Comparison of ENCODE assay signal across 26 cellular contexts in genomic region chr16:87246269-87247065, GRCh38.
"Had no signal": no experiment of that assay in that cellular context is flagged by ENCODE, and none has a peak within 500 bp of the region (broad histone marks: within the 10 kb centered on the region; RNA-seq: fewer than 3 reads in every experiment).

No MANE protein-coding gene starts in this region.

- H3K4me1 ChIP-seq: colonic mucosa, right atrium auricular region, suprapubic skin, transverse colon, uterus had no signal

- H3K4me3 ChIP-seq: colonic mucosa, right atrium auricular region, skin epidermis, suprapubic skin, transverse colon, uterus had no signal

- H3K4me3 Mint-ChIP-seq: activated CD4-positive, alpha-beta T cell treated with anti-CD3 and anti-CD28 coated beads, Interleukin-2, amount 10 ng/mL, durations not matched to agents 24 days and 14 days; activated CD8-positive, alpha-beta T cell treated with anti-CD3 and anti-CD28 coated beads for 36 hours; activated naive CD8-positive, alpha-beta T cell treated with anti-CD3 and anti-CD28 coated beads, Interleukin-2, amount 50 U/mL, for 24 hours; activated T-cell treated with anti-CD3 and anti-CD28 coated beads, Interleukin-2, amount 50 U/mL, for 24 hours; brain; endodermal cell; mesothelial cell of epicardium; nephron; stimulated activated naive CD8-positive, alpha-beta T cell treated with anti-CD3 and anti-CD28 coated beads, Interleukin-15, Interleukin-2, amounts not matched to agents 100 ng/mL and 50 ng/mL, for 24 hours had no signal

- H3K9me3 ChIP-seq: colonic mucosa, right atrium auricular region, suprapubic skin, transverse colon, uterus had no signal

- H3K27ac Mint-ChIP-seq: activated CD4-positive, alpha-beta T cell treated with anti-CD3 and anti-CD28 coated beads, Interleukin-2, amount 10 ng/mL, durations not matched to agents 24 days and 14 days; activated CD8-positive, alpha-beta T cell treated with anti-CD3 and anti-CD28 coated beads for 36 hours; activated naive CD8-positive, alpha-beta T cell treated with anti-CD3 and anti-CD28 coated beads, Interleukin-2, amount 50 U/mL, for 24 hours; activated T-cell treated with anti-CD3 and anti-CD28 coated beads, Interleukin-2, amount 50 U/mL, for 24 hours; activated T-helper 2 cell treated with anti-CD3 and anti-CD28 coated beads, Interferon-gamma antibody, Interleukin-2, Interleukin-4, amounts not matched to agents 10 μg/mL and 5 μg/mL and 100 μg/mL, durations not matched to agents 14 hours and 24 hours and 36 hours; brain; endodermal cell; mesothelial cell of epicardium; nephron; stimulated activated naive CD8-positive, alpha-beta T cell treated with anti-CD3 and anti-CD28 coated beads, Interleukin-15, Interleukin-2, amounts not matched to agents 100 ng/mL and 50 ng/mL, for 24 hours had no signal

- H3K36me3 Mint-ChIP-seq: brain, mesothelial cell of epicardium had no signal

- H3K27me3 ChIP-seq: colonic mucosa, foreskin keratinocyte, right atrium auricular region, suprapubic skin, transverse colon, uterus had no signal

- ATAC-seq: activated CD8-positive, alpha-beta T cell treated with anti-CD3 and anti-CD28 coated beads for 36 hours; activated naive CD8-positive, alpha-beta T cell treated with anti-CD3 and anti-CD28 coated beads, Interleukin-2, amount 50 U/mL, for 24 hours; foreskin keratinocyte had no signal

- H3K9me3 Mint-ChIP-seq: activated CD4-positive, alpha-beta T cell treated with anti-CD3 and anti-CD28 coated beads, Interleukin-2, amount 10 ng/mL, durations not matched to agents 24 days and 14 days; activated CD8-positive, alpha-beta T cell treated with anti-CD3 and anti-CD28 coated beads for 36 hours; activated naive CD8-positive, alpha-beta T cell treated with anti-CD3 and anti-CD28 coated beads, Interleukin-2, amount 50 U/mL, for 24 hours; activated T-cell treated with anti-CD3 and anti-CD28 coated beads, Interleukin-2, amount 50 U/mL, for 24 hours; activated T-helper 2 cell treated with anti-CD3 and anti-CD28 coated beads, Interferon-gamma antibody, Interleukin-2, Interleukin-4, amounts not matched to agents 10 μg/mL and 5 μg/mL and 100 μg/mL, durations not matched to agents 14 hours and 24 hours and 36 hours; brain; endodermal cell; mesothelial cell of epicardium; nephron; stimulated activated naive CD8-positive, alpha-beta T cell treated with anti-CD3 and anti-CD28 coated beads, Interleukin-15, Interleukin-2, amounts not matched to agents 100 ng/mL and 50 ng/mL, for 24 hours had no signal

- H3K4me1 Mint-ChIP-seq: nephron had no signal

- DNase-seq: activated CD4-positive, alpha-beta T cell treated with anti-CD3 and anti-CD28 coated beads, Interleukin-2, amount 10 ng/mL, durations not matched to agents 24 days and 14 days; activated CD8-positive, alpha-beta T cell treated with anti-CD3 and anti-CD28 coated beads for 36 hours; activated naive CD4-positive, alpha-beta T cell treated with Interleukin-2 at 50 U/mL for 16 hours; activated naive CD8-positive, alpha-beta T cell treated with anti-CD3 and anti-CD28 coated beads, Interleukin-2, amount 50 U/mL, for 24 hours; activated T-cell treated with anti-CD3 and anti-CD28 coated beads, Interleukin-2, amount 50 U/mL, for 24 hours; anterior cingulate cortex; central memory CD4-positive, alpha-beta T cell; colonic mucosa; endodermal cell; foreskin keratinocyte; hypothalamus; islet precursor cell; occipital lobe; stimulated activated CD4-positive, alpha-beta T cell treated with anti-CD3 and anti-CD28 coated beads, Interleukin-2, amount 100 ng/mL, for 48 hours; T-helper 9 cell; transverse colon; uterus had no signal

- H3K27ac ChIP-seq: colonic mucosa, epithelial cell of prostate, foreskin keratinocyte, right atrium auricular region, skin epidermis, suprapubic skin, transverse colon, uterus had no signal

- H3K27me3 Mint-ChIP-seq: activated CD4-positive, alpha-beta T cell treated with anti-CD3 and anti-CD28 coated beads, Interleukin-2, amount 10 ng/mL, durations not matched to agents 24 days and 14 days; activated CD8-positive, alpha-beta T cell treated with anti-CD3 and anti-CD28 coated beads for 36 hours; activated naive CD8-positive, alpha-beta T cell treated with anti-CD3 and anti-CD28 coated beads, Interleukin-2, amount 50 U/mL, for 24 hours; activated T-cell treated with anti-CD3 and anti-CD28 coated beads, Interleukin-2, amount 50 U/mL, for 24 hours; stimulated activated naive CD8-positive, alpha-beta T cell treated with anti-CD3 and anti-CD28 coated beads, Interleukin-15, Interleukin-2, amounts not matched to agents 100 ng/mL and 50 ng/mL, for 24 hours had no signal

- H3K36me3 ChIP-seq: colonic mucosa, right atrium auricular region, suprapubic skin, transverse colon, uterus had no signal
